Comparison of ENCODE assay signal across 1 cellular context in genomic region chr6:139013185-139013800, GRCh38.
TF ChIP-seq lines count a peak whose summit lies in the region.

No MANE protein-coding gene starts in this region.

TF ChIP-seq in K562, 482 proteins besides CTCF, POLR2A, EP300 and RAD21:
- 0 out of 2 replicates have a peak, but pooled peaks have one; percentile 10 for TF ChIP-seq ZNF121 (CRISPR knock-in tag; conservative IDR thresholded peaks at IDR 0.05)
- no peak for TF ChIP-seq NEUROD1 (IDR thresholded peaks at IDR 0.05; ENCODE audit: borderline replicate concordance, low read depth, low read length, partially characterized antibody)
- TF ChIP-seq, protein P1, sequence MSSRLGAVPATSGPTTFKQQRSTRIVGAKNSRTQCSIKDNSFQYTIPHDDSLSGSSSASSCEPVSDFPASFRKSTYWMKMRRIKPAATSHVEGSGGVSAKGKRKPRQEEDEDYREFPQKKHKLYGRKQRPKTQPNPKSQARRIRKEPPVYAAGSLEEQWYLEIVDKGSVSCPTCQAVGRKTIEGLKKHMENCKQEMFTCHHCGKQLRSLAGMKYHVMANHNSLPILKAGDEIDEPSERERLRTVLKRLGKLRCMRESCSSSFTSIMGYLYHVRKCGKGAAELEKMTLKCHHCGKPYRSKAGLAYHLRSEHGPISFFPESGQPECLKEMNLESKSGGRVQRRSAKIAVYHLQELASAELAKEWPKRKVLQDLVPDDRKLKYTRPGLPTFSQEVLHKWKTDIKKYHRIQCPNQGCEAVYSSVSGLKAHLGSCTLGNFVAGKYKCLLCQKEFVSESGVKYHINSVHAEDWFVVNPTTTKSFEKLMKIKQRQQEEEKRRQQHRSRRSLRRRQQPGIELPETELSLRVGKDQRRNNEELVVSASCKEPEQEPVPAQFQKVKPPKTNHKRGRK (tag; IDR thresholded peaks at IDR 0.05) = peak; percentile 69
TF ChIP-seq in K562: peak in this region for 2.
